1 cellular context compared by ENCODE assay signal in the genomic region with DNA sequence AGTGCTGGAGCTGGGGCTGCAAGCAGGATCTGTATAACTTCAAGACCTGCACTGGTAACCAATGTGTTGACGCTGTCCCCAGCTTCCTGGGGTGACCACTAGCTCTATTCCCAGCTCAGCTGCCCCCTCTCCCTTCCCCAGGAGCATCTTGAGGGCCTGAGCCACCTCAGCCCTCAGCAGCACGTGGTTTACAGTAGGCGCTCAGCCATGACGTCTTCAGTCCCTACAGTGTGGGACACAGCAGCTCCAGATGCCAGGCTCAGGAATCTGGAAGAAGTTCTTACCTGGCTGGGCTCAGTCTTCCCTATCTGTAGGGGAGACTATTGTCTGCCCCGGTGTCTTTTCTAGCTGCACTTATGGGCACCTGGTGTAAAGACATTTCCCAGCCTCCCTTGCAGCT.
TF ChIP-seq lines count a peak whose summit lies in the region.

No MANE protein-coding gene starts in this region.

TF ChIP-seq in HCT116, 20 proteins besides CTCF, POLR2A, EP300 and RAD21:
- TF ChIP-seq, protein P1, sequence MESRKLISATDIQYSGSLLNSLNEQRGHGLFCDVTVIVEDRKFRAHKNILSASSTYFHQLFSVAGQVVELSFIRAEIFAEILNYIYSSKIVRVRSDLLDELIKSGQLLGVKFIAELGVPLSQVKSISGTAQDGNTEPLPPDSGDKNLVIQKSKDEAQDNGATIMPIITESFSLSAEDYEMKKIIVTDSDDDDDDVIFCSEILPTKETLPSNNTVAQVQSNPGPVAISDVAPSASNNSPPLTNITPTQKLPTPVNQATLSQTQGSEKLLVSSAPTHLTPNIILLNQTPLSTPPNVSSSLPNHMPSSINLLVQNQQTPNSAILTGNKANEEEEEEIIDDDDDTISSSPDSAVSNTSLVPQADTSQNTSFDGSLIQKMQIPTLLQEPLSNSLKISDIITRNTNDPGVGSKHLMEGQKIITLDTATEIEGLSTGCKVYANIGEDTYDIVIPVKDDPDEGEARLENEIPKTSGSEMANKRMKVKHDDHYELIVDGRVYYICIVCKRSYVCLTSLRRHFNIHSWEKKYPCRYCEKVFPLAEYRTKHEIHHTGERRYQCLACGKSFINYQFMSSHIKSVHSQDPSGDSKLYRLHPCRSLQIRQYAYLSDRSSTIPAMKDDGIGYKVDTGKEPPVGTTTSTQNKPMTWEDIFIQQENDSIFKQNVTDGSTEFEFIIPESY (IDR thresholded peaks at IDR 0.05; ENCODE audit: extremely low read depth, insufficient replicate concordance, low read length): no peak
- TF ChIP-seq JUND (IDR thresholded peaks at IDR 0.05): no peak
- TF ChIP-seq ZFX (IDR thresholded peaks at IDR 0.05): no peak
- no peak for TF ChIP-seq POLR2AphosphoS5 (IDR thresholded peaks at IDR 0.05; ENCODE audit: low read depth, low read length)
- no peak for TF ChIP-seq SP1 (IDR thresholded peaks at IDR 0.05; ENCODE audit: low read depth)
- TF ChIP-seq, protein P2, sequence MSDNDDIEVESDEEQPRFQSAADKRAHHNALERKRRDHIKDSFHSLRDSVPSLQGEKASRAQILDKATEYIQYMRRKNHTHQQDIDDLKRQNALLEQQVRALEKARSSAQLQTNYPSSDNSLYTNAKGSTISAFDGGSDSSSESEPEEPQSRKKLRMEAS (IDR thresholded peaks at IDR 0.05): no peak
- TF ChIP-seq CBX3 (IDR thresholded peaks at IDR 0.05; ENCODE audit: low read depth): no peak
- TF ChIP-seq TCF7L2 (IDR thresholded peaks at IDR 0.05; ENCODE audit: borderline replicate concordance, extremely low read depth, insufficient read depth, insufficient read length): no peak
- no peak for TF ChIP-seq SIN3A (IDR thresholded peaks at IDR 0.05; ENCODE audit: low read depth)
